Comparison of ENCODE assay signal across 14 cellular contexts in the genomic region with DNA sequence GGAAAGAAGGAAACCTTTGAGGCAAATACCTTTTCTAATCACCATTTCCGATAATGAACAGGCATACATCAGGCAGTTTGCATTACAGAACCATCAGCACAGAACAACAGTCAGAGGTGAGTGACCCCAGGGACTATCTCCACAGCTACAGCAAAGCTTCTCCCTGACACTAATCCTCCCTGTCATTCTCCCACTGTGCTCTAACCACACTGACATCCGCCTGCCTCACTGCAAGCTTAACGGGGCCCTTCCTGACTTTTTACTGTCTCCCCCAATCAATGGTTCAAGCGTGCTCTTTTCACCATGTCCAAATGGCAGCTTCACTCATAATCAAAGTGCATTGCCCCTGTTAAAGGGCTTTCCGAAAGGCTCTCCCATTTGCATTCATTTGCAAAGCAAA.
DNase-seq lines count a peak whose midpoint lies in the region; ATAC-seq and TF ChIP-seq lines count a peak whose summit lies in the region.
"Had no signal": no experiment of that assay in that cellular context is flagged by ENCODE, and none has a peak within 500 bp of the region (broad histone marks: within the 10 kb centered on the region; RNA-seq: fewer than 3 reads in every experiment).

No MANE protein-coding gene starts in this region.

- in situ Hi-C loops in KBM-7 (cut with MboI; ENCODE audit: low pct_unique_long_range_greater_than_20kb, low sequenced_read_pairs) = no loop called here

- no peak overlapping the region for H3K4me2 ChIP-seq in trophoblast cell (ENCODE audit: low read length)

- H3K14ac ChIP-seq in trophoblast cell (ENCODE audit: low read length) = no peak overlapping the region

- no peak overlapping the region for H4K8ac ChIP-seq in trophoblast cell (ENCODE audit: low read depth, low read length)

- H2AFZ ChIP-seq in trophoblast cell (ENCODE audit: insufficient read depth, low read length, poor library complexity) = no peak overlapping the region

- no peaks in the 10 kb centered on the region for H3K79me2 ChIP-seq in trophoblast cell (ENCODE audit: control insufficient read depth, insufficient read depth, low read length, poor library complexity)

- peak overlapping the region; percentile 17 for H3K27ac ChIP-seq in trophoblast cell (ENCODE audit: low read depth, low read length)
- H3K27ac ChIP-seq: heart left ventricle had no signal

- H3K79me1 ChIP-seq in trophoblast cell (ENCODE audit: low read length) = no peaks in the 10 kb centered on the region

- H3K4me3 ChIP-seq in trophoblast cell (ENCODE audit: low read depth, low read length) = no peak overlapping the region
- H3K4me3 ChIP-seq: heart left ventricle had no signal

- no peaks in the 10 kb centered on the region for H3K36me3 Mint-ChIP-seq in endothelial cell (ENCODE audit: low read depth, unreplicated experiment)
- H3K36me3 Mint-ChIP-seq in chondrocyte (ENCODE audit: low read depth) = no peaks in the 10 kb centered on the region
- H3K36me3 Mint-ChIP-seq in activated T-helper 1 cell treated with anti-CD3 and anti-CD28 coated beads, Interleukin-12 subunit alpha, Interleukin-12 subunit beta, Interleukin-2, Interleukin-4 antibody, amounts not matched to agents 30 ng/mL and 10 ng/mL and 1 ng/mL, durations not matched to agents 14 hours and 24 hours and 36 hours (ENCODE audit: low read depth) = peaks cover 2% of the 10 kb centered on the region
- H3K36me3 Mint-ChIP-seq: activated naive CD4-positive, alpha-beta T cell treated with anti-CD3 and anti-CD28 coated beads, Interleukin-2, amount 50 U/mL, for 72 hours had no signal

- DNase-seq in KBM-7 (peak; percentile 82), OCI-M1 (lab: John Stamatoyannopoulos, UW) (peak; percentile 64), endothelial cell (ENCODE audit: low spot score) (peak; percentile 13), trophoblast cell (no peak), chondrocyte (ENCODE audit: low spot score) (no peak)
- DNase-seq in activated T-helper 1 cell treated with anti-CD3 and anti-CD28 coated beads, Interleukin-12 subunit alpha, Interleukin-12 subunit beta, Interleukin-2, Interleukin-4 antibody, amounts not matched to agents 30 ng/mL and 10 ng/mL and 1 ng/mL, durations not matched to agents 14 hours and 24 hours and 36 hours (ENCODE audit: low spot score) = no peak
- DNase-seq: activated CD8-positive, alpha-beta memory T cell treated with anti-CD3 and anti-CD28 coated beads, Interleukin-2, amount 10 ng/mL, durations not matched to agents 7 days and 5 days; CD4-positive, alpha-beta T cell; central memory CD4-positive, alpha-beta T cell; erythroblast; heart left ventricle had no signal

- H3K9ac ChIP-seq in trophoblast cell (ENCODE audit: low read length) = no peak overlapping the region

- peaks cover 0 to 2% of the 10 kb centered on the region in 2 experiments for H3K36me3 ChIP-seq in trophoblast cell (ENCODE audit: control insufficient read depth in 1 of 2, insufficient read depth in 2 of 2, low read length in 2 of 2)
- H3K36me3 ChIP-seq: heart left ventricle had no signal

- no peak overlapping the region for H3K23ac ChIP-seq in trophoblast cell (ENCODE audit: low read length)

- WGBS in trophoblast cell (ENCODE audit: extremely low coverage, insufficient coverage, insufficient read length) = no CpG with 5 or more reads among the region's 5 CpGs

- no peak overlapping the region for H3K4ac ChIP-seq in trophoblast cell (ENCODE audit: low read depth, low read length)

- H3K4me1 Mint-ChIP-seq in endothelial cell (ENCODE audit: unreplicated experiment) (peaks cover 17% of the 10 kb centered on the region), chondrocyte (ENCODE audit: low read depth) (peaks cover 11% of the 10 kb centered on the region)
- no peaks in the 10 kb centered on the region for H3K4me1 Mint-ChIP-seq in activated T-helper 1 cell treated with anti-CD3 and anti-CD28 coated beads, Interleukin-12 subunit alpha, Interleukin-12 subunit beta, Interleukin-2, Interleukin-4 antibody, amounts not matched to agents 30 ng/mL and 10 ng/mL and 1 ng/mL, durations not matched to agents 14 hours and 24 hours and 36 hours (ENCODE audit: low read depth)

- H4K91ac ChIP-seq in trophoblast cell (ENCODE audit: low read depth, low read length) = no peak overlapping the region

- intact Hi-C loops in activated T-helper 1 cell treated with anti-CD3 and anti-CD28 coated beads, Interleukin-12 subunit alpha, Interleukin-12 subunit beta, Interleukin-2, Interleukin-4 antibody, amounts not matched to agents 30 ng/mL and 10 ng/mL and 1 ng/mL, durations not matched to agents 14 hours and 24 hours and 36 hours (cut with micrococcal nuclease) = no loop called here

- H3K4me3 Mint-ChIP-seq in endothelial cell (ENCODE audit: unreplicated experiment) = no peak overlapping the region
- no peak overlapping the region for H3K4me3 Mint-ChIP-seq in chondrocyte (ENCODE audit: unreplicated experiment)
- no peak overlapping the region for H3K4me3 Mint-ChIP-seq in activated T-helper 1 cell treated with anti-CD3 and anti-CD28 coated beads, Interleukin-12 subunit alpha, Interleukin-12 subunit beta, Interleukin-2, Interleukin-4 antibody, amounts not matched to agents 30 ng/mL and 10 ng/mL and 1 ng/mL, durations not matched to agents 14 hours and 24 hours and 36 hours
- H3K4me3 Mint-ChIP-seq: activated CD8-positive, alpha-beta memory T cell treated with anti-CD3 and anti-CD28 coated beads, Interleukin-2, amount 10 ng/mL, durations not matched to agents 7 days and 5 days; CD4-positive, alpha-beta T cell had no signal

- H2BK12ac ChIP-seq in trophoblast cell (ENCODE audit: low read length) = no peak overlapping the region

- peaks cover 3 to 5% of the 10 kb centered on the region in 2 experiments for H3K4me1 ChIP-seq in trophoblast cell (ENCODE audit: control insufficient read depth in 1 of 2, insufficient read depth in 2 of 2, low read length in 2 of 2)
- H3K4me1 ChIP-seq: heart left ventricle had no signal

- H2BK120ac ChIP-seq in trophoblast cell (ENCODE audit: insufficient read depth, low read length, poor library complexity) = no peak overlapping the region

- H3K27me3 Mint-ChIP-seq in endothelial cell (ENCODE audit: unreplicated experiment) (no peaks in the 10 kb centered on the region), chondrocyte (ENCODE audit: low read depth) (no peaks in the 10 kb centered on the region)
- no peaks in the 10 kb centered on the region for H3K27me3 Mint-ChIP-seq in activated T-helper 1 cell treated with anti-CD3 and anti-CD28 coated beads, Interleukin-12 subunit alpha, Interleukin-12 subunit beta, Interleukin-2, Interleukin-4 antibody, amounts not matched to agents 30 ng/mL and 10 ng/mL and 1 ng/mL, durations not matched to agents 14 hours and 24 hours and 36 hours (ENCODE audit: insufficient read depth)
- H3K27me3 Mint-ChIP-seq: activated CD8-positive, alpha-beta memory T cell treated with anti-CD3 and anti-CD28 coated beads, Interleukin-2, amount 10 ng/mL, durations not matched to agents 7 days and 5 days; CD4-positive, alpha-beta T cell had no signal

- H2BK5ac ChIP-seq in trophoblast cell (ENCODE audit: low read depth, low read length, poor library complexity) = no peak overlapping the region

- H3K9me3 Mint-ChIP-seq in endothelial cell (ENCODE audit: unreplicated experiment) (no peaks in the 10 kb centered on the region), chondrocyte (ENCODE audit: low read depth) (no peaks in the 10 kb centered on the region)
- no peaks in the 10 kb centered on the region for H3K9me3 Mint-ChIP-seq in activated T-helper 1 cell treated with anti-CD3 and anti-CD28 coated beads, Interleukin-12 subunit alpha, Interleukin-12 subunit beta, Interleukin-2, Interleukin-4 antibody, amounts not matched to agents 30 ng/mL and 10 ng/mL and 1 ng/mL, durations not matched to agents 14 hours and 24 hours and 36 hours
- H3K9me3 Mint-ChIP-seq: activated naive CD4-positive, alpha-beta T cell treated with anti-CD3 and anti-CD28 coated beads, Interleukin-2, amount 50 U/mL, for 72 hours; CD4-positive, alpha-beta T cell had no signal

- TF ChIP-seq CTCF in endothelial cell (IDR thresholded peaks at IDR 0.05; ENCODE audit: unreplicated experiment) (no peak), chondrocyte (IDR thresholded peaks at IDR 0.05) (no peak)

- no peak overlapping the region for H2AK5ac ChIP-seq in trophoblast cell (ENCODE audit: low read length)

- no peak overlapping the region for H3K18ac ChIP-seq in trophoblast cell (ENCODE audit: low read length)

- no peaks in the 10 kb centered on the region for H3K9me3 ChIP-seq in trophoblast cell (ENCODE audit: insufficient read depth, low read depth, low read length)
- H3K9me3 ChIP-seq: heart left ventricle had no signal

- no peak for ATAC-seq in HG03521 (IDR thresholded peaks at IDR 0.05; ENCODE audit: unreplicated experiment)
- ATAC-seq: activated CD8-positive, alpha-beta memory T cell treated with anti-CD3 and anti-CD28 coated beads, Interleukin-2, amount 10 ng/mL, durations not matched to agents 7 days and 5 days; activated naive CD4-positive, alpha-beta T cell treated with anti-CD3 and anti-CD28 coated beads, Interleukin-2, amount 50 U/mL, for 72 hours; heart left ventricle; Right ventricle myocardium inferior had no signal

- H3K27ac Mint-ChIP-seq in endothelial cell (ENCODE audit: unreplicated experiment) (no peak overlapping the region), chondrocyte (ENCODE audit: unreplicated experiment) (no peak overlapping the region)
- no peak overlapping the region for H3K27ac Mint-ChIP-seq in activated T-helper 1 cell treated with anti-CD3 and anti-CD28 coated beads, Interleukin-12 subunit alpha, Interleukin-12 subunit beta, Interleukin-2, Interleukin-4 antibody, amounts not matched to agents 30 ng/mL and 10 ng/mL and 1 ng/mL, durations not matched to agents 14 hours and 24 hours and 36 hours
- H3K27ac Mint-ChIP-seq: activated CD8-positive, alpha-beta memory T cell treated with anti-CD3 and anti-CD28 coated beads, Interleukin-2, amount 10 ng/mL, durations not matched to agents 7 days and 5 days; activated naive CD4-positive, alpha-beta T cell treated with anti-CD3 and anti-CD28 coated beads, Interleukin-2, amount 50 U/mL, for 72 hours; CD4-positive, alpha-beta T cell had no signal

- no peaks in the 10 kb centered on the region for H3K27me3 ChIP-seq in trophoblast cell (ENCODE audit: insufficient read depth, low read length)
- H3K27me3 ChIP-seq: heart left ventricle had no signal

- H4K12ac ChIP-seq in trophoblast cell (ENCODE audit: low read depth, low read length) = no peak overlapping the region

Comparison
In these comparisons a context has a peak if more than half of its experiments do, and no peak if none do; other contexts are left out.
1. DNase-seq: peak in KBM-7 (single experiment), OCI-M1 (single experiment) and endothelial cell (single experiment); none in trophoblast cell (0 of 2), chondrocyte (single experiment) and activated T-helper 1 cell treated with anti-CD3 and anti-CD28 coated beads, Interleukin-12 subunit alpha, Interleukin-12 subunit beta, Interleukin-2, Interleukin-4 antibody, amounts not matched to agents 30 ng/mL and 10 ng/mL and 1 ng/mL, durations not matched to agents 14 hours and 24 hours and 36 hours (single experiment).